1 cellular context compared by ENCODE assay signal in genomic region chr4:174154455-174154854, GRCh38.
TF ChIP-seq lines count a peak whose summit lies in the region.

No MANE protein-coding gene starts in this region.

TF ChIP-seq in GM23338, 12 proteins besides CTCF, POLR2A, EP300 and RAD21 (continued from another document):
- TF ChIP-seq, protein P1, sequence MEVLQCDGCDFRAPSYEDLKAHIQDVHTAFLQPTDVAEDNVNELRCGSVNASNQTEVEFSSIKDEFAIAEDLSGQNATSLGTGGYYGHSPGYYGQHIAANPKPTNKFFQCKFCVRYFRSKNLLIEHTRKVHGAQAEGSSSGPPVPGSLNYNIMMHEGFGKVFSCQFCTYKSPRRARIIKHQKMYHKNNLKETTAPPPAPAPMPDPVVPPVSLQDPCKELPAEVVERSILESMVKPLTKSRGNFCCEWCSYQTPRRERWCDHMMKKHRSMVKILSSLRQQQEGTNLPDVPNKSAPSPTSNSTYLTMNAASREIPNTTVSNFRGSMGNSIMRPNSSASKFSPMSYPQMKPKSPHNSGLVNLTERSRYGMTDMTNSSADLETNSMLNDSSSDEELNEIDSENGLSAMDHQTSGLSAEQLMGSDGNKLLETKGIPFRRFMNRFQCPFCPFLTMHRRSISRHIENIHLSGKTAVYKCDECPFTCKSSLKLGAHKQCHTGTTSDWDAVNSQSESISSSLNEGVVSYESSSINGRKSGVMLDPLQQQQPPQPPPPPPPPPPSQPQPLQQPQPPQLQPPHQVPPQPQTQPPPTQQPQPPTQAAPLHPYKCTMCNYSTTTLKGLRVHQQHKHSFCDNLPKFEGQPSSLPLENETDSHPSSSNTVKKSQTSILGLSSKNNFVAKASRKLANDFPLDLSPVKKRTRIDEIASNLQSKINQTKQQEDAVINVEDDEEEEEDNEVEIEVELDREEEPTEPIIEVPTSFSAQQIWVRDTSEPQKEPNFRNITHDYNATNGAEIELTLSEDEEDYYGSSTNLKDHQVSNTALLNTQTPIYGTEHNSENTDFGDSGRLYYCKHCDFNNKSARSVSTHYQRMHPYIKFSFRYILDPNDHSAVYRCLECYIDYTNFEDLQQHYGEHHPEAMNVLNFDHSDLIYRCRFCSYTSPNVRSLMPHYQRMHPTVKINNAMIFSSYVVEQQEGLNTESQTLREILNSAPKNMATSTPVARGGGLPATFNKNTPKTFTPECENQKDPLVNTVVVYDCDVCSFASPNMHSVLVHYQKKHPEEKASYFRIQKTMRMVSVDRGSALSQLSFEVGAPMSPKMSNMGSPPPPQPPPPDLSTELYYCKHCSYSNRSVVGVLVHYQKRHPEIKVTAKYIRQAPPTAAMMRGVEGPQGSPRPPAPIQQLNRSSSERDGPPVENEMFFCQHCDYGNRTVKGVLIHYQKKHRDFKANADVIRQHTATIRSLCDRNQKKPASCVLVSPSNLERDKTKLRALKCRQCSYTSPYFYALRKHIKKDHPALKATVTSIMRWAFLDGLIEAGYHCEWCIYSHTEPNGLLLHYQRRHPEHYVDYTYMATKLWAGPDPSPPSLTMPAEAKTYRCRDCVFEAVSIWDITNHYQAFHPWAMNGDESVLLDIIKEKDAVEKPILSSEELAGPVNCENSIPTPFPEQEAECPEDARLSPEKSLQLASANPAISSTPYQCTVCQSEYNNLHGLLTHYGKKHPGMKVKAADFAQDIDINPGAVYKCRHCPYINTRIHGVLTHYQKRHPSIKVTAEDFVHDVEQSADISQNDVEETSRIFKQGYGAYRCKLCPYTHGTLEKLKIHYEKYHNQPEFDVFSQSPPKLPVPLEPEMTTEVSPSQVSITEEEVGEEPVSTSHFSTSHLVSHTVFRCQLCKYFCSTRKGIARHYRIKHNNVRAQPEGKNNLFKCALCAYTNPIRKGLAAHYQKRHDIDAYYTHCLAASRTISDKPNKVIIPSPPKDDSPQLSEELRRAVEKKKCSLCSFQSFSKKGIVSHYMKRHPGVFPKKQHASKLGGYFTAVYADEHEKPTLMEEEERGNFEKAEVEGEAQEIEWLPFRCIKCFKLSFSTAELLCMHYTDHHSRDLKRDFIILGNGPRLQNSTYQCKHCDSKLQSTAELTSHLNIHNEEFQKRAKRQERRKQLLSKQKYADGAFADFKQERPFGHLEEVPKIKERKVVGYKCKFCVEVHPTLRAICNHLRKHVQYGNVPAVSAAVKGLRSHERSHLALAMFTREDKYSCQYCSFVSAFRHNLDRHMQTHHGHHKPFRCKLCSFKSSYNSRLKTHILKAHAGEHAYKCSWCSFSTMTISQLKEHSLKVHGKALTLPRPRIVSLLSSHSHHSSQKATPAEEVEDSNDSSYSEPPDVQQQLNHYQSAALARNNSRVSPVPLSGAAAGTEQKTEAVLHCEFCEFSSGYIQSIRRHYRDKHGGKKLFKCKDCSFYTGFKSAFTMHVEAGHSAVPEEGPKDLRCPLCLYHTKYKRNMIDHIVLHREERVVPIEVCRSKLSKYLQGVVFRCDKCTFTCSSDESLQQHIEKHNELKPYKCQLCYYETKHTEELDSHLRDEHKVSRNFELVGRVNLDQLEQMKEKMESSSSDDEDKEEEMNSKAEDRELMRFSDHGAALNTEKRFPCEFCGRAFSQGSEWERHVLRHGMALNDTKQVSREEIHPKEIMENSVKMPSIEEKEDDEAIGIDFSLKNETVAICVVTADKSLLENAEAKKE (CRISPR knock-in tag; IDR thresholded peaks at IDR 0.05) = no peak
- TF ChIP-seq NANOG (IDR thresholded peaks at IDR 0.05; ENCODE audit: borderline replicate concordance) (no peak), JUNB (IDR thresholded peaks at IDR 0.05; ENCODE audit: unreplicated experiment) (no peak), ZNF331 (CRISPR knock-in tag; IDR thresholded peaks at IDR 0.05; ENCODE audit: low read depth) (no peak), POLR2AphosphoS5 (IDR thresholded peaks at IDR 0.05; ENCODE audit: low read depth) (no peak)
TF ChIP-seq in GM23338: peak in this region for 0.
